8 cellular contexts compared by ENCODE assay signal in genomic region chr16:67109407-67110135, GRCh38. TPM values are rescaled to one million over a fixed set of nuclear protein-coding genes. Genes with fewer than 3 reads are reported as not detected.
DNase-seq lines count a peak whose midpoint lies in the region; TF ChIP-seq lines count a peak whose summit lies in the region.

Gene PHAF1 (plus strand): TSS chr16:67109941. CDS start chr16:67110176, 235 bp downstream.

- H3K27ac Mint-ChIP-seq in nephron progenitor cell, result peak within 1 kb of the TSS; percentile 96
- peak within 1 kb of the TSS; percentile 86 for H3K27ac Mint-ChIP-seq in stimulated activated naive CD8-positive, alpha-beta T cell treated with anti-CD3 and anti-CD28 coated beads, Interleukin-15, Interleukin-2, amounts not matched to agents 100 ng/mL and 50 ng/mL, for 24 hours

- H3K9me3 ChIP-seq in MG63, result no peaks in the 10 kb centered on the region

- H3K27me3 ChIP-seq in H7 (ENCODE audit: control insufficient read depth, insufficient read depth, low read length) (peaks cover 3% of the 10 kb centered on the region; the same call in 1 of the 2 replicates), MG63 (no peaks in the 10 kb centered on the region)

- DNase-seq in ELR (ENCODE audit: low read depth) (peak; percentile 91), H7 (peak; percentile 100), MG63 (peak; percentile 83), SHP77 treated with DMSO at 0.1 percent for 48 hours (lab: John Stamatoyannopoulos, UW) (peak; percentile 72), activated gamma-delta T cell (lab: John Stamatoyannopoulos, UW) (peak; percentile 95), fibroblast of the conjunctiva (ENCODE audit: low read depth) (peak; percentile 74), nephron progenitor cell (peak; percentile 99)

- H3K4me1 Mint-ChIP-seq in nephron progenitor cell, result peaks cover 26% of the 10 kb centered on the region
- H3K4me1 Mint-ChIP-seq in stimulated activated naive CD8-positive, alpha-beta T cell treated with anti-CD3 and anti-CD28 coated beads, Interleukin-15, Interleukin-2, amounts not matched to agents 100 ng/mL and 50 ng/mL, for 24 hours (ENCODE audit: low read depth), result peaks cover 37% of the 10 kb centered on the region

- peak within 1 kb of the TSS; percentile 97 for H3K4me3 Mint-ChIP-seq in nephron progenitor cell
- H3K4me3 Mint-ChIP-seq in stimulated activated naive CD8-positive, alpha-beta T cell treated with anti-CD3 and anti-CD28 coated beads, Interleukin-15, Interleukin-2, amounts not matched to agents 100 ng/mL and 50 ng/mL, for 24 hours, result peak within 1 kb of the TSS; percentile 96

- no peak for TF ChIP-seq CTCF in nephron progenitor cell (IDR thresholded peaks at IDR 0.05)

- H3K27me3 Mint-ChIP-seq in nephron progenitor cell (ENCODE audit: low read depth, poor library complexity), result no peaks in the 10 kb centered on the region
- no peaks in the 10 kb centered on the region for H3K27me3 Mint-ChIP-seq in stimulated activated naive CD8-positive, alpha-beta T cell treated with anti-CD3 and anti-CD28 coated beads, Interleukin-15, Interleukin-2, amounts not matched to agents 100 ng/mL and 50 ng/mL, for 24 hours

- no peaks in the 10 kb centered on the region for H3K9me3 Mint-ChIP-seq in nephron progenitor cell
- no peaks in the 10 kb centered on the region for H3K9me3 Mint-ChIP-seq in stimulated activated naive CD8-positive, alpha-beta T cell treated with anti-CD3 and anti-CD28 coated beads, Interleukin-15, Interleukin-2, amounts not matched to agents 100 ng/mL and 50 ng/mL, for 24 hours

- H3K36me3 ChIP-seq in H7 (replicated peaks; ENCODE audit: control insufficient read depth, insufficient read depth, low read length), result no peaks in the 10 kb centered on the region
- peaks cover 2% of the 10 kb centered on the region; the same call in 1 of the 2 replicates for H3K36me3 ChIP-seq in MG63

- H3K4me3 ChIP-seq in H7 (ENCODE audit: insufficient read depth, low read depth, low read length) (peak within 1 kb of the TSS; percentile 99), MG63 (peak within 1 kb of the TSS; percentile 63)

- H3K36me3 Mint-ChIP-seq in nephron progenitor cell (ENCODE audit: low read depth), result peaks cover 13% of the 10 kb centered on the region
- no peaks in the 10 kb centered on the region for H3K36me3 Mint-ChIP-seq in stimulated activated naive CD8-positive, alpha-beta T cell treated with anti-CD3 and anti-CD28 coated beads, Interleukin-15, Interleukin-2, amounts not matched to agents 100 ng/mL and 50 ng/mL, for 24 hours (ENCODE audit: low read depth)

RNA-seq across cellular contexts. Expression of gene PHAF1, which starts in this region (rescaled TPM):
- total RNA-seq in H7 (2014; rRNA removed; shearing (Covaris generic)), result 24.1 and 32.1 TPM in 2 replicates
- 5.6 and 18.9 TPM in 2 replicates for total RNA-seq in MG63 (2014; rRNA removed; shearing (Covaris generic); ENCODE audit: low replicate concordance)

Comparison
In these comparisons a context has a peak if more than half of its experiments do, and no peak if none do; other contexts are left out.
1. Peak in every context shown above with its lines: DNase-seq and H3K4me3 ChIP-seq.